ENCODE assay signal across 8 cellular contexts in the genomic region with DNA sequence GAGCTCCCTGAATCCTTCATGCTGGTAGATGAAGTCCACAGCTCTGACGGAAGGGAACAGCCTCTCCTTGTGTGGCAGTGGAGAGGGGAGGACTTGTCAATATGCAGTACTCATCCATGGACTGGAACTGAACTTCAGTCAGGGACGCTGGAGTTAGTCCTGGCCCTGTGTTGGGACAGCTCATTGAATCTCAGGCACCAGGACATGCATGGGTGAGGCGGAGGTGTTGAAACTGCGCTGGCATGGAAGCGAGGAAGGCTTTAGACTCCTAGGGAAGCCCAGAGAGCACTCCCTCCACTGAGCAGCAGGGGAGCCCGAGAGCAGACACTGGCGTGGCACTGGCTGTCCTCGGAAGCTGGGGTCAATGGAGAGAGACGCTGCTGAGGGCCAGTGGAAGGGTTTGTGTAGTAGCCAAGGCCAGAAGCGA.
A peak's percentile ranks its signal among the peaks of the same experiment; 100 is the strongest.
DNase-seq lines count a peak whose midpoint lies in the region; ATAC-seq and TF ChIP-seq lines count a peak whose summit lies in the region.

No MANE protein-coding gene starts in this region.

- 0 out of 2 replicates have a peak, but pooled peaks have one; percentile 13 for TF ChIP-seq CTCF in Loucy (conservative IDR thresholded peaks at IDR 0.05; ENCODE audit: low read length)
- no peak for TF ChIP-seq CTCF in omental fat pad (IDR thresholded peaks at IDR 0.05)

- H3K4me2 ChIP-seq in Loucy (ENCODE audit: low read depth, low read length, poor library complexity, severe bottlenecking) = no peak overlapping the region

- no peaks in the 10 kb centered on the region for H4K20me1 ChIP-seq in Loucy (ENCODE audit: insufficient read depth, low read length, poor library complexity, severe bottlenecking)

- H3K4me3 ChIP-seq in Loucy (ENCODE audit: low read length, poor library complexity, severe bottlenecking) = no peak overlapping the region

- ATAC-seq in omental fat pad (ENCODE audit: low FRiP score) (peak; percentile 33), HG03457 (IDR thresholded peaks at IDR 0.05; ENCODE audit: unreplicated experiment) (no peak), HG02763 (IDR thresholded peaks at IDR 0.05; ENCODE audit: unreplicated experiment) (no peak)

- H2AFZ ChIP-seq in Loucy (ENCODE audit: low read length) = no peak overlapping the region

- DNase-seq in ELR (ENCODE audit: low read depth) = peak; percentile 32
- no peak for DNase-seq in epithelial cell of prostate (ENCODE audit: low read depth, low spot score)
- no peak for DNase-seq in omental fat pad (ENCODE audit: low spot score)
- DNase-seq in GM19238 (ENCODE audit: insufficient read length, low spot score) = no peak
- DNase-seq in dedifferentiated amniotic fluid mesenchymal stem cell (ENCODE audit: extremely low spot score) = no peak

- H3K4me1 ChIP-seq in Loucy (ENCODE audit: insufficient read depth, low read length, poor library complexity, severe bottlenecking) = peaks cover 6% of the 10 kb centered on the region

- H3K79me2 ChIP-seq in Loucy (ENCODE audit: insufficient read depth, low read length) = no peaks in the 10 kb centered on the region

- no peaks in the 10 kb centered on the region for H3K9me3 ChIP-seq in Loucy (ENCODE audit: insufficient read depth, low read depth, low read length)

- peak overlapping the region; percentile 13 for H3K27ac ChIP-seq in epithelial cell of prostate

- no peaks in the 10 kb centered on the region for H3K27me3 ChIP-seq in Loucy (ENCODE audit: insufficient read depth, low read length, poor library complexity, severe bottlenecking)

- no peaks in the 10 kb centered on the region for H3K9me2 ChIP-seq in Loucy (replicated peaks; ENCODE audit: low read depth, low read length)

- no peaks in the 10 kb centered on the region for H3K36me3 ChIP-seq in Loucy (ENCODE audit: insufficient read depth, low read length)

- no peaks in the 10 kb centered on the region for H3F3A ChIP-seq in Loucy (ENCODE audit: low read depth)

- no peak overlapping the region for H3K9ac ChIP-seq in Loucy (ENCODE audit: low read depth, low read length, poor library complexity, severe bottlenecking)
